ENCODE assay signal across 16 cellular contexts in genomic region chr19:55468054-55468393, GRCh38. TPM values are rescaled to one million over a fixed set of nuclear protein-coding genes. Genes with fewer than 3 reads are reported as not detected.
DNase-seq lines count a peak whose midpoint lies in the region; ATAC-seq, FAIRE-seq and TF ChIP-seq lines count a peak whose summit lies in the region.
"Had no signal": no experiment of that assay in that cellular context is flagged by ENCODE, and none has a peak within 500 bp of the region (broad histone marks: within the 10 kb centered on the region; RNA-seq: fewer than 3 reads in every experiment).

No MANE protein-coding gene starts in this region.

- H3K9me2 ChIP-seq in SU-DHL-6 (replicated peaks; ENCODE audit: insufficient read depth, low read length): no peaks in the 10 kb centered on the region

- peaks cover 5% of the 10 kb centered on the region; the same call in 2 of the 3 replicates for H3K4me1 ChIP-seq in A549
- H3K4me1 ChIP-seq: uterus had no signal

- WGBS in A549 (ENCODE audit: missing lambda C conversion rate): 2% methylated on average over 4 of the region's 4 CpGs

- H4K20me1 ChIP-seq in SU-DHL-6 (ENCODE audit: low read depth, low read length): no peaks in the 10 kb centered on the region

- H3K27ac ChIP-seq in A549 (peak overlapping the region; percentile 6 to 35; a peak in 3 of 6 replicates), SU-DHL-6 (ENCODE audit: low read depth, low read length) (no peak overlapping the region)
- H3K27ac ChIP-seq: skin epidermis, WERI-Rb-1 had no signal

- no peaks in the 10 kb centered on the region for H3K27me3 ChIP-seq in SU-DHL-6 (ENCODE audit: low read length)
- H3K27me3 ChIP-seq: uterus had no signal

- H3K36me3 ChIP-seq in SU-DHL-6 (ENCODE audit: low read length): no peaks in the 10 kb centered on the region
- H3K36me3 ChIP-seq: uterus, WERI-Rb-1 had no signal

- no peak for TF ChIP-seq EP300 in A549 (IDR thresholded peaks at IDR 0.05)

- no peak for FAIRE-seq in A549 (lab: Jason Lieb, UNC)
- FAIRE-seq: frontal cortex had no signal

- H3F3A ChIP-seq in SU-DHL-6 (ENCODE audit: insufficient read depth): no peaks in the 10 kb centered on the region

- CTCF ChIA-PET in A549 (lab: Yijun Ruan, JAX): interaction anchor here (0.5 to 6.9 kb wide), 70 partner anchors 9 to 383 kb away, joined by 3 to 194 read pairs (median 5); partner anchors contain the start of genes DNAAF3, FIZ1, NAT14 and SSC5D

- POLR2A ChIA-PET in A549 (lab: Yijun Ruan, JAX): interaction anchor here (0.6 to 2.7 kb wide), 3 partner anchors 9 to 36 kb away, joined by 3 to 17 read pairs (median 4); partner anchors contain the start of gene ZNF628

- H2AFZ ChIP-seq in SU-DHL-6 (ENCODE audit: low read depth, low read length, severe bottlenecking): peak overlapping the region; percentile 15

- H3K9me3 ChIP-seq in A549 (no peaks in the 10 kb centered on the region), SU-DHL-6 (ENCODE audit: insufficient read depth, low read length) (no peaks in the 10 kb centered on the region)
- H3K9me3 ChIP-seq: uterus had no signal

- ATAC-seq in A549 (peak; percentile 36 to 37; a peak in 4 of 6 replicates), GM19023 (IDR thresholded peaks at IDR 0.05; ENCODE audit: unreplicated experiment) (peak; percentile 10), left cardiac atrium (no peak), HG02571 (IDR thresholded peaks at IDR 0.05; ENCODE audit: unreplicated experiment) (no peak)

- TF ChIP-seq CTCF in A549 (IDR thresholded peaks at IDR 0.05) (peak; percentile 50), SU-DHL-6 (IDR thresholded peaks at IDR 0.05; ENCODE audit: insufficient read depth, low read length, poor library complexity, severe bottlenecking) (no peak)

- H3K4me3 ChIP-seq in A549: no peak overlapping the region
- H3K4me3 ChIP-seq in SU-DHL-6 (ENCODE audit: insufficient read depth, low read length, poor library complexity, severe bottlenecking): no peak overlapping the region
- H3K4me3 ChIP-seq: skin epidermis, uterus had no signal

- no peak; a peak in 1 of 5 replicates for TF ChIP-seq RAD21 in A549 (conservative IDR thresholded peaks at IDR 0.05 in 1 of 2, IDR thresholded peaks at IDR 0.05 in 1 of 2)

- intact Hi-C loops in left cardiac atrium (cut with DNase I): loop anchor here in 1 of 2 donors (5.0 kb wide), 1 partner anchor 34 kb away; no protein-coding TSS in a partner anchor

- DNase-seq in A549 (ENCODE audit: low read depth in 1 of 2, low spot score in 1 of 2) (no peak), kidney tubule cell (ENCODE audit: low spot score) (peak; percentile 25), NCI-H1436 (lab: John Stamatoyannopoulos, UW) (no peak), left cardiac atrium (no peak), HCEC 1CT (no peak)
- DNase-seq: DMS79, KG1, NCI-H1436 treated with DMSO at 0.1 percent for 48 hours had no signal

- no peak overlapping the region for H3K9ac ChIP-seq in SU-DHL-6 (ENCODE audit: low read length)

- peak overlapping the region; percentile 54 for H3K4me2 ChIP-seq in A549
- no peak overlapping the region for H3K4me2 ChIP-seq in SU-DHL-6 (ENCODE audit: low read depth, low read length, poor library complexity, severe bottlenecking)

- TF ChIP-seq POLR2A in A549 (IDR thresholded peaks at IDR 0.05; ENCODE audit: low read length): no peak

- no peaks in the 10 kb centered on the region for H3K79me2 ChIP-seq in SU-DHL-6 (ENCODE audit: insufficient read depth, low read length)

TF ChIP-seq in A549, 52 proteins besides CTCF, POLR2A, EP300 and RAD21:
- TF ChIP-seq NPAS2 (CRISPR knock-in tag; IDR thresholded peaks at IDR 0.05; ENCODE audit: borderline replicate concordance): no peak
- no peak for TF ChIP-seq ZC3H11A (IDR thresholded peaks at IDR 0.05)
- TF ChIP-seq ZFP36 (IDR thresholded peaks at IDR 0.05; ENCODE audit: borderline replicate concordance, partially characterized antibody): no peak
- no peak for TF ChIP-seq POLR2AphosphoS2 (conservative IDR thresholded peaks at IDR 0.05; ENCODE audit: low read length)
- no peak for TF ChIP-seq CEBPB (IDR thresholded peaks at IDR 0.05)
- no peak for TF ChIP-seq SMC3 (IDR thresholded peaks at IDR 0.05)
- no peak for TF ChIP-seq KDM1A (IDR thresholded peaks at IDR 0.05; ENCODE audit: low read depth)
- no peak for TF ChIP-seq TP53 (CRISPR knock-in tag; IDR thresholded peaks at IDR 0.05)
- TF ChIP-seq TFCP2L1 (CRISPR knock-in tag; IDR thresholded peaks at IDR 0.05): no peak
- TF ChIP-seq E2F6 (IDR thresholded peaks at IDR 0.05; ENCODE audit: borderline replicate concordance, low read depth): no peak
- TF ChIP-seq HDAC2 (IDR thresholded peaks at IDR 0.05): no peak
- no peak for TF ChIP-seq NFE2L2 (conservative IDR thresholded peaks at IDR 0.05; ENCODE audit: low read length)
- TF ChIP-seq HOXA7 (CRISPR knock-in tag; IDR thresholded peaks at IDR 0.05): no peak
- no peak for TF ChIP-seq HOXB5 (CRISPR knock-in tag; IDR thresholded peaks at IDR 0.05)
- TF ChIP-seq NR3C1 (IDR thresholded peaks at IDR 0.05): no peak

RNA-seq across cellular contexts. Expression of gene C19orf85, which starts 3.5 kb away (rescaled TPM):
- polyA plus RNA-seq in A549 (2011; rRNA removed) (not detected in 2 replicates), A549 (2017; fragmentation: RNase III; extraction: RNeasy Plus Mini Kit Qiagen cat#74134 plus additional on column Dnase treatment) (not detected in 3 replicates)
- polyA plus RNA-seq in A549 (2012; cell fraction: cytosol; rRNA removed): not detected in 2 replicates
- polyA plus RNA-seq in A549 (2012; cell fraction: nucleus; rRNA removed): not detected in 2 replicates
- polyA minus RNA-seq in A549 (2011; rRNA and poly(A)+ RNA removed): not detected in 2 replicates
- total RNA-seq in left cardiac atrium: not detected
- total RNA-seq: frontal cortex, uterus had no signal
- polyA plus RNA-seq: BJ had no signal

RNA-seq across cellular contexts. Expression of gene ISOC2, which starts 6.6 kb away (rescaled TPM):
- polyA plus RNA-seq in A549 (2011; rRNA removed) (45.3 and 51.5 TPM in 2 replicates), A549 (2017; fragmentation: RNase III; extraction: RNeasy Plus Mini Kit Qiagen cat#74134 plus additional on column Dnase treatment) (52.7 to 57.8 TPM (median 54.1 TPM) in 3 replicates)
- polyA plus RNA-seq in A549 (2012; cell fraction: cytosol; rRNA removed): 79.6 and 132 TPM in 2 replicates
- 77.2 and 99.3 TPM in 2 replicates for polyA plus RNA-seq in A549 (2012; cell fraction: nucleus; rRNA removed)
- 16.2 and 19.7 TPM in 2 replicates for polyA minus RNA-seq in A549 (2011; rRNA and poly(A)+ RNA removed)
- total RNA-seq in left cardiac atrium: 10 to 100 TPM; 58.4 to 60.5 TPM

RNA-seq across cellular contexts. Expression of gene ZNF628, which starts 8.4 kb away (rescaled TPM):
- polyA plus RNA-seq in A549 (2011; rRNA removed): 0.32 and 0.48 TPM in 2 replicates
- 2.5 and 4.8 TPM in 2 replicates for polyA plus RNA-seq in A549 (2012; cell fraction: cytosol; rRNA removed)
- 7.0 and 12.6 TPM in 2 replicates for polyA plus RNA-seq in A549 (2012; cell fraction: nucleus; rRNA removed)
- polyA plus RNA-seq in A549 (2017; fragmentation: RNase III; extraction: RNeasy Plus Mini Kit Qiagen cat#74134 plus additional on column Dnase treatment): 4.7 to 5.9 TPM (median 5.7 TPM) in 3 replicates
- 0.70 and 1.0 TPM in 2 replicates for polyA minus RNA-seq in A549 (2011; rRNA and poly(A)+ RNA removed)
- total RNA-seq in left cardiac atrium: 1 to 10 TPM; 5.3 to 9.0 TPM

RNA-seq across cellular contexts. Expression of gene NAT14, which starts 17.0 kb away (rescaled TPM):
- polyA plus RNA-seq in A549 (2011; rRNA removed) (16.8 and 21.0 TPM in 2 replicates), A549 (2017; fragmentation: RNase III; extraction: RNeasy Plus Mini Kit Qiagen cat#74134 plus additional on column Dnase treatment) (46.5 to 57.4 TPM (median 50.3 TPM) in 3 replicates)
- 48.1 and 50.6 TPM in 2 replicates for polyA plus RNA-seq in A549 (2012; cell fraction: cytosol; rRNA removed)
- 98.9 and 106 TPM in 2 replicates for polyA plus RNA-seq in A549 (2012; cell fraction: nucleus; rRNA removed)
- 7.6 and 10.2 TPM in 2 replicates for polyA minus RNA-seq in A549 (2011; rRNA and poly(A)+ RNA removed)
- total RNA-seq in left cardiac atrium: 10 to 100 TPM in 1 of 2 donors, 1 to 10 TPM in 1; 9.2 to 13.7 TPM

RNA-seq across cellular contexts. Expression of gene SSC5D, which starts 20.2 kb away (rescaled TPM):
- polyA plus RNA-seq in A549 (2011; rRNA removed): 0.19 and 0.22 TPM in 2 replicates
- 0.30 and 0.44 TPM in 2 replicates for polyA plus RNA-seq in A549 (2012; cell fraction: cytosol; rRNA removed)
- polyA plus RNA-seq in A549 (2012; cell fraction: nucleus; rRNA removed): 2.3 and 2.6 TPM in 2 replicates
- polyA plus RNA-seq in A549 (2017; fragmentation: RNase III; extraction: RNeasy Plus Mini Kit Qiagen cat#74134 plus additional on column Dnase treatment): 0.96 to 2.0 TPM (median 1.5 TPM) in 3 replicates
- polyA minus RNA-seq in A549 (2011; rRNA and poly(A)+ RNA removed): 0.25 and 0.29 TPM in 2 replicates
- 1 to 10 TPM; 5.7 to 6.7 TPM for total RNA-seq in left cardiac atrium

Comparison
In these comparisons a context has a peak if more than half of its experiments do, and no peak if none do; other contexts are left out.
1. ATAC-seq: peak in A549 (2 of 2) and GM19023 (single experiment); none in left cardiac atrium (0 of 2) and HG02571 (single experiment).